ENCODE assay signal across 1 cellular context in genomic region chr12:9711664-9712063, GRCh38.
TF ChIP-seq lines count a peak whose summit lies in the region.

No MANE protein-coding gene starts in this region.

TF ChIP-seq in GM12878, 131 proteins besides CTCF, POLR2A, EP300 and RAD21:
- no peak for TF ChIP-seq EGR1 (IDR thresholded peaks at IDR 0.05; ENCODE audit: borderline replicate concordance in 1 of 2, low read depth in 2 of 2, low read length in 2 of 2)
- no peak for TF ChIP-seq CHD4 (IDR thresholded peaks at IDR 0.05)
- TF ChIP-seq FOXK2 (IDR thresholded peaks at IDR 0.05), result no peak
- TF ChIP-seq STAT1 (conservative IDR thresholded peaks at IDR 0.05), result no peak
- TF ChIP-seq POU2F2 (IDR thresholded peaks at IDR 0.05; ENCODE audit: borderline replicate concordance, low read depth, low read length), result no peak
